In genomic region chr6:26271640-26272090, GRCh38 we compare ENCODE assay signal across 8 cellular contexts.
A peak's percentile ranks its signal among the peaks of the same experiment; 100 is the strongest.
DNase-seq lines count a peak whose midpoint lies in the region; ATAC-seq and TF ChIP-seq lines count a peak whose summit lies in the region.

No MANE protein-coding gene starts in this region.

- intact Hi-C loops in naive thymus-derived CD4-positive, alpha-beta T cell (cut with micrococcal nuclease): loop anchor here (1.0 to 10.0 kb wide), 27 partner anchors 14 to 1621 kb away; a partner anchor contains a TSS

- peak overlapping the region; percentile 64 to 80 for H3K9ac ChIP-seq in duodenal mucosa (ENCODE audit: low read depth in 1 of 2, low read length in 2 of 2)

- H3K4me1 Mint-ChIP-seq in naive thymus-derived CD4-positive, alpha-beta T cell: peaks cover 0 to 37% (median 15%) of the 10 kb centered on the region in 7 donors

- H3K36me3 ChIP-seq in BE2C (no peaks in the 10 kb centered on the region), HAP-1 (replicated peaks) (no peaks in the 10 kb centered on the region), duodenal mucosa (ENCODE audit: control insufficient read depth in 1 of 2, insufficient read depth in 2 of 2, low read length in 2 of 2) (no peaks in the 10 kb centered on the region)
- no peaks in the 10 kb centered on the region for H3K36me3 ChIP-seq in naive thymus-derived CD4-positive, alpha-beta T cell (ENCODE audit: control insufficient read depth in 2 of 3, insufficient read depth in 3 of 3, low read length in 3 of 3)

- H3K4me3 Mint-ChIP-seq in naive thymus-derived CD4-positive, alpha-beta T cell: no peak overlapping the region

- DNase-seq in BE2C (no peak), HAP-1 (ENCODE audit: low spot score in 2 of 2) (no peak), NCI-H187 (lab: John Stamatoyannopoulos, UW) (no peak), hepatic stellate cell (ENCODE audit: low spot score) (no peak)
- peak in 1 of 9 donors; percentile 21 for DNase-seq in naive thymus-derived CD4-positive, alpha-beta T cell
- DNase-seq in activated CD4-positive, alpha-beta T cell treated with anti-CD3 and anti-CD28 coated beads, Interleukin-2, amount 50 U/mL, for 4 hours: no peak

- H3K9me3 ChIP-seq in BE2C (no peaks in the 10 kb centered on the region), HAP-1 (no peaks in the 10 kb centered on the region), duodenal mucosa (ENCODE audit: control insufficient read depth in 1 of 2, low read length in 2 of 2) (no peaks in the 10 kb centered on the region)
- no peaks in the 10 kb centered on the region for H3K9me3 ChIP-seq in naive thymus-derived CD4-positive, alpha-beta T cell (ENCODE audit: control insufficient read depth in 2 of 3, low read length in 3 of 3)

- no peaks in the 10 kb centered on the region for H3K27me3 Mint-ChIP-seq in naive thymus-derived CD4-positive, alpha-beta T cell

- in situ Hi-C loops in HAP-1 (cut with MboI; ENCODE audit: low sequenced_read_pairs): loop anchor here (5.0 to 10.0 kb wide), 3 partner anchors 54 to 861 kb away; a partner anchor contains a TSS

- ATAC-seq in naive thymus-derived CD4-positive, alpha-beta T cell: no peak
- ATAC-seq in GM21526 (IDR thresholded peaks at IDR 0.05; ENCODE audit: low FRiP score, unreplicated experiment): no peak

- POLR2A ChIA-PET in naive thymus-derived CD4-positive, alpha-beta T cell (lab: Charles Lee): interaction anchor here (0.5 to 13.7 kb wide), 37 partner anchors 12 to 1622 kb away, joined by 3 to 459 read pairs (median 20); partner anchors contain the start of gene HFE

- no peak for TF ChIP-seq CTCF in BE2C (IDR thresholded peaks at IDR 0.05; ENCODE audit: low read depth, low read length)

- H3K27ac Mint-ChIP-seq in naive thymus-derived CD4-positive, alpha-beta T cell: peak overlapping the region in 1 of 9 donors; percentile 91

- H3K27me3 ChIP-seq in BE2C (no peaks in the 10 kb centered on the region), HAP-1 (ENCODE audit: low read depth) (no peaks in the 10 kb centered on the region), duodenal mucosa (ENCODE audit: control insufficient read depth in 1 of 2, insufficient read depth in 2 of 2, low read length in 2 of 2) (no peaks in the 10 kb centered on the region)
- no peaks in the 10 kb centered on the region for H3K27me3 ChIP-seq in naive thymus-derived CD4-positive, alpha-beta T cell (ENCODE audit: control insufficient read depth in 2 of 2, insufficient read depth in 2 of 2, low read length in 2 of 2)

- H3K4me3 ChIP-seq in BE2C (ENCODE audit: low read depth, low read length): peak overlapping the region; percentile 82
- peak overlapping the region; percentile 75 for H3K4me3 ChIP-seq in HAP-1
- H3K4me3 ChIP-seq in duodenal mucosa (ENCODE audit: low read depth in 1 of 2, low read length in 2 of 2): peak overlapping the region; percentile 56 to 83
- H3K4me3 ChIP-seq in naive thymus-derived CD4-positive, alpha-beta T cell (ENCODE audit: low read length): peak overlapping the region; percentile 83

- H3K36me3 Mint-ChIP-seq in naive thymus-derived CD4-positive, alpha-beta T cell: no peaks in the 10 kb centered on the region

- H3K9me3 Mint-ChIP-seq in naive thymus-derived CD4-positive, alpha-beta T cell: no peaks in the 10 kb centered on the region

- peak overlapping the region; percentile 83 for H3K27ac ChIP-seq in duodenal mucosa (ENCODE audit: low read depth, low read length)
- peak overlapping the region; percentile 82 for H3K27ac ChIP-seq in naive thymus-derived CD4-positive, alpha-beta T cell (ENCODE audit: low read depth, low read length)

- CTCF ChIA-PET in naive thymus-derived CD4-positive, alpha-beta T cell (lab: Charles Lee): interaction anchor here (0.5 to 6.4 kb wide), 7 partner anchors 12 to 175 kb away, joined by 3 to 49 read pairs (median 5); a partner anchor contains a TSS

- H3K4me1 ChIP-seq in BE2C: no peaks in the 10 kb centered on the region
- H3K4me1 ChIP-seq in HAP-1: peaks cover 24% of the 10 kb centered on the region
- peaks cover 3 to 15% of the 10 kb centered on the region in 2 donors for H3K4me1 ChIP-seq in duodenal mucosa (ENCODE audit: control insufficient read depth in 1 of 2, insufficient read depth in 2 of 2, low read length in 2 of 2)
- H3K4me1 ChIP-seq in naive thymus-derived CD4-positive, alpha-beta T cell (ENCODE audit: control insufficient read depth in 2 of 2, insufficient read depth in 2 of 2, low read length in 2 of 2): peaks cover 6 to 27% of the 10 kb centered on the region in 2 donors
